Comparison of ENCODE assay signal across 8 cellular contexts in genomic region chr18:44507729-44508325, GRCh38.
DNase-seq lines count a peak whose midpoint lies in the region; ATAC-seq and TF ChIP-seq lines count a peak whose summit lies in the region.

No MANE protein-coding gene starts in this region.

- DNase-seq in GM06990 (ENCODE audit: extremely low read depth, insufficient read length) (peak; percentile 37), SKM-1 (lab: John Stamatoyannopoulos, UW; ENCODE audit: unreplicated experiment) (peak; percentile 81), left lung (peak; percentile 10 to 50), erythroblast (lab: John Stamatoyannopoulos, UW) (no peak), NCI-H146 (lab: John Stamatoyannopoulos, UW) (no peak), NCI-H2227 (lab: John Stamatoyannopoulos, UW; ENCODE audit: unreplicated experiment) (no peak)
- no peak for DNase-seq in effector CD8-positive, alpha-beta T cell (lab: John Stamatoyannopoulos, UW)

- H3K4me3 ChIP-seq in GM06990 (replicated peaks; ENCODE audit: low read depth, low read length) (no peak overlapping the region), left lung (no peak overlapping the region)

- TF ChIP-seq POLR2A in erythroblast (IDR thresholded peaks at IDR 0.05; ENCODE audit: low read length) = no peak

- H3K27me3 ChIP-seq in GM06990 (replicated peaks; ENCODE audit: control insufficient read depth, insufficient read depth, low read length) = no peaks in the 10 kb centered on the region
- no peaks in the 10 kb centered on the region for H3K27me3 ChIP-seq in left lung

- intact Hi-C loops in left lung (cut with DNase I) = no loop called here

- peaks cover 0 to 7% of the 10 kb centered on the region in 2 donors for H3K4me1 ChIP-seq in left lung

- TF ChIP-seq CTCF in GM06990 (IDR thresholded peaks at IDR 0.05; ENCODE audit: insufficient read depth, low read length, poor library complexity, severe bottlenecking) (no peak), left lung (IDR thresholded peaks at IDR 0.05) (no peak)

- no peaks in the 10 kb centered on the region for H3K9me3 ChIP-seq in left lung

- ATAC-seq in HG02610 (IDR thresholded peaks at IDR 0.05; ENCODE audit: unreplicated experiment) (peak; percentile 92), left lung (peak; percentile 82)

- H3K36me3 ChIP-seq in GM06990 (ENCODE audit: control insufficient read depth, insufficient read depth, low read length) (no peaks in the 10 kb centered on the region), left lung (no peaks in the 10 kb centered on the region)

- peak overlapping the region in 1 of 2 donors; percentile 81 for H3K27ac ChIP-seq in left lung

Comparison
In these comparisons a context has a peak if more than half of its experiments do, and no peak if none do; other contexts are left out.
1. DNase-seq: peak in GM06990 (single experiment), SKM-1 (single experiment) and left lung (2 of 2); none in erythroblast (0 of 2), NCI-H146 (single experiment), effector CD8-positive, alpha-beta T cell (single experiment) and NCI-H2227 (single experiment).